Comparison of ENCODE assay signal across 8 cellular contexts in the genomic region with DNA sequence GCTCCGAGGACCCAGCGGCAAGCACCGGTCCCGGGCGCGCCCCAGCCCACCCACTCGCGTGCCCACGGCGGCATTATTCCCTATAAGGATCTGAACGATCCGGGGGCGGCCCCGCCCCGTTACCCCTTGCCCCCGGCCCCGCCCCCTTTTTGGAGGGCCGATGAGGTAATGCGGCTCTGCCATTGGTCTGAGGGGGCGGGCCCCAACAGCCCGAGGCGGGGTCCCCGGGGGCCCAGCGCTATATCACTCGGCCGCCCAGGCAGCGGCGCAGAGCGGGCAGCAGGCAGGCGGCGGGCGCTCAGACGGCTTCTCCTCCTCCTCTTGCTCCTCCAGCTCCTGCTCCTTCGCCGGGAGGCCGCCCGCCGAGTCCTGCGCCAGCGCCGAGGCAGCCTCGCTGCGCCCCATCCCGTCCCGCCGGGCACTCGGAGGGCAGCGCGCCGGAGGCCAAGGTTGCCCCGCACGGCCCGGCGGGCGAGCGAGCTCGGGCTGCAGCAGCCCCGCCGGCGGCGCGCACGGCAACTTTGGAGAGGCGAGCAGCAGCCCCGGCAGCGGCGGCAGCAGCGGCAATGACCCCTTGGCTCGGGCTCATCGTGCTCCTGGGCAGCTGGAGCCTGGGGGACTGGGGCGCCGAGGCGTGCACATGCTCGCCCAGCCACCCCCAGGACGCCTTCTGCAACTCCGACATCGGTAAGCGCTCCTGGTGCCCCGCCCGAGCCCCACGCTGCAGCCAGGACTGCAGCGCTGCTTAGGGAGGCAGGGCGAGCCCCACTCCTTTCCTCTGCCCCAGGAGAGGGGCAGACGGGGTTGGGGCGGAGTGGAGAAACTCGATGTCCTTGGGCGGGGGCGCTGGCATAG. TPM values are rescaled to one million over a fixed set of nuclear protein-coding genes. Genes with fewer than 3 reads are reported as not detected.
DNase-seq lines count a peak whose midpoint lies in the region; ATAC-seq and TF ChIP-seq lines count a peak whose summit lies in the region.

A gene (plus strand): TSS at position 270 of the 855 bp plus-strand sequence. CDS start 297 bp downstream, at position 567.

- peak; percentile 8 for DNase-seq in activated CD8-positive, alpha-beta T cell treated with anti-CD3 and anti-CD28 coated beads for 36 hours
- no peak for DNase-seq in activated CD8-positive, alpha-beta T cell treated with anti-CD3 and anti-CD28 coated beads, Interleukin-2, amount 10 ng/mL, durations not matched to agents 7 days and 5 days
- DNase-seq in activated naive CD8-positive, alpha-beta T cell treated with anti-CD3 and anti-CD28 coated beads, Interleukin-2, amount 50 U/mL, for 24 hours, result no peak
- DNase-seq in Right ventricle myocardium superior, result peak; percentile 96
- peak in 43 of 56 donors; percentile 15 to 83 (median 48) for DNase-seq in nucleus accumbens (lab: John Stamatoyannopoulos, UW)
- no peak for DNase-seq in T-helper 2 cell treated with Interferon-gamma antibody and Interleukin-4, amounts not matched to agents 5 μg/mL and 100 μg/mL, for 36 hours (ENCODE audit: low spot score)
- DNase-seq in NCI-H2171 treated with DMSO at 0.1 percent for 48 hours (lab: John Stamatoyannopoulos, UW), result no peak

- no peak within 1 kb of the TSS for H3K4me3 Mint-ChIP-seq in activated CD8-positive, alpha-beta T cell treated with anti-CD3 and anti-CD28 coated beads for 36 hours
- no peak within 1 kb of the TSS for H3K4me3 Mint-ChIP-seq in activated CD8-positive, alpha-beta T cell treated with anti-CD3 and anti-CD28 coated beads, Interleukin-2, amount 10 ng/mL, durations not matched to agents 7 days and 5 days
- H3K4me3 Mint-ChIP-seq in activated naive CD8-positive, alpha-beta T cell treated with anti-CD3 and anti-CD28 coated beads, Interleukin-2, amount 50 U/mL, for 24 hours, result peak within 1 kb of the TSS; percentile 41
- no peak within 1 kb of the TSS for H3K4me3 Mint-ChIP-seq in T-helper 2 cell treated with Interferon-gamma antibody and Interleukin-4, amounts not matched to agents 5 μg/mL and 100 μg/mL, for 36 hours

- H3K27ac Mint-ChIP-seq in activated CD8-positive, alpha-beta T cell treated with anti-CD3 and anti-CD28 coated beads for 36 hours, result no peak within 1 kb of the TSS
- no peak within 1 kb of the TSS for H3K27ac Mint-ChIP-seq in activated CD8-positive, alpha-beta T cell treated with anti-CD3 and anti-CD28 coated beads, Interleukin-2, amount 10 ng/mL, durations not matched to agents 7 days and 5 days
- H3K27ac Mint-ChIP-seq in activated naive CD8-positive, alpha-beta T cell treated with anti-CD3 and anti-CD28 coated beads, Interleukin-2, amount 50 U/mL, for 24 hours, result no peak within 1 kb of the TSS
- no peak within 1 kb of the TSS for H3K27ac Mint-ChIP-seq in T-helper 2 cell treated with Interferon-gamma antibody and Interleukin-4, amounts not matched to agents 5 μg/mL and 100 μg/mL, for 36 hours

- TF ChIP-seq CTCF in activated CD8-positive, alpha-beta T cell treated with anti-CD3 and anti-CD28 coated beads for 36 hours (IDR thresholded peaks at IDR 0.05), result no peak

- H3K36me3 Mint-ChIP-seq in activated CD8-positive, alpha-beta T cell treated with anti-CD3 and anti-CD28 coated beads for 36 hours (ENCODE audit: low read depth), result no peaks in the 10 kb centered on the region
- no peaks in the 10 kb centered on the region for H3K36me3 Mint-ChIP-seq in activated CD8-positive, alpha-beta T cell treated with anti-CD3 and anti-CD28 coated beads, Interleukin-2, amount 10 ng/mL, durations not matched to agents 7 days and 5 days (ENCODE audit: low read depth)
- H3K36me3 Mint-ChIP-seq in activated naive CD8-positive, alpha-beta T cell treated with anti-CD3 and anti-CD28 coated beads, Interleukin-2, amount 50 U/mL, for 24 hours (ENCODE audit: low read depth), result no peaks in the 10 kb centered on the region
- no peaks in the 10 kb centered on the region for H3K36me3 Mint-ChIP-seq in T-helper 2 cell treated with Interferon-gamma antibody and Interleukin-4, amounts not matched to agents 5 μg/mL and 100 μg/mL, for 36 hours (ENCODE audit: low read depth)

- CTCF ChIA-PET in activated CD8-positive, alpha-beta T cell treated with anti-CD3 and anti-CD28 coated beads for 36 hours (lab: Charles Lee), result interaction anchor here (1.2 to 1.4 kb wide), 2 partner anchors 141 to 184 kb away, joined by 3 read pairs; no protein-coding TSS in a partner anchor
- CTCF ChIA-PET in activated CD8-positive, alpha-beta T cell treated with anti-CD3 and anti-CD28 coated beads, Interleukin-2, amount 10 ng/mL, durations not matched to agents 7 days and 5 days (lab: Charles Lee), result interaction anchor here (7.1 kb wide), 1 partner anchor 141 kb away, joined by 163 read pairs; no protein-coding TSS in a partner anchor

- H3K27me3 Mint-ChIP-seq in activated CD8-positive, alpha-beta T cell treated with anti-CD3 and anti-CD28 coated beads for 36 hours, result peaks cover 43% of the 10 kb centered on the region
- H3K27me3 Mint-ChIP-seq in activated CD8-positive, alpha-beta T cell treated with anti-CD3 and anti-CD28 coated beads, Interleukin-2, amount 10 ng/mL, durations not matched to agents 7 days and 5 days (ENCODE audit: low read depth), result peaks cover 46% of the 10 kb centered on the region
- H3K27me3 Mint-ChIP-seq in activated naive CD8-positive, alpha-beta T cell treated with anti-CD3 and anti-CD28 coated beads, Interleukin-2, amount 50 U/mL, for 24 hours, result peaks cover 57% of the 10 kb centered on the region
- H3K27me3 Mint-ChIP-seq in T-helper 2 cell treated with Interferon-gamma antibody and Interleukin-4, amounts not matched to agents 5 μg/mL and 100 μg/mL, for 36 hours (ENCODE audit: low read depth), result peaks cover 56% of the 10 kb centered on the region

- peak; percentile 38 for ATAC-seq in activated CD8-positive, alpha-beta T cell treated with anti-CD3 and anti-CD28 coated beads for 36 hours
- no peak for ATAC-seq in activated CD8-positive, alpha-beta T cell treated with anti-CD3 and anti-CD28 coated beads, Interleukin-2, amount 10 ng/mL, durations not matched to agents 7 days and 5 days
- peak; percentile 20 for ATAC-seq in activated naive CD8-positive, alpha-beta T cell treated with anti-CD3 and anti-CD28 coated beads, Interleukin-2, amount 50 U/mL, for 24 hours
- ATAC-seq in Right ventricle myocardium superior (ENCODE audit: poor library complexity) (peak; percentile 87), HG02763 (IDR thresholded peaks at IDR 0.05; ENCODE audit: unreplicated experiment) (no peak)

- intact Hi-C loops in activated CD8-positive, alpha-beta T cell treated with anti-CD3 and anti-CD28 coated beads for 36 hours (cut with micrococcal nuclease), result no loop called here
- intact Hi-C loops in Right ventricle myocardium superior (cut with DNase I), result loop anchor here (5.0 kb wide), 1 partner anchor 186 kb away; no protein-coding TSS in a partner anchor

- POLR2A ChIA-PET in activated CD8-positive, alpha-beta T cell treated with anti-CD3 and anti-CD28 coated beads for 36 hours (lab: Charles Lee), result no interaction called here
- POLR2A ChIA-PET in activated CD8-positive, alpha-beta T cell treated with anti-CD3 and anti-CD28 coated beads, Interleukin-2, amount 10 ng/mL, durations not matched to agents 7 days and 5 days (lab: Charles Lee), result no interaction called here

- no peaks in the 10 kb centered on the region for H3K9me3 Mint-ChIP-seq in activated CD8-positive, alpha-beta T cell treated with anti-CD3 and anti-CD28 coated beads for 36 hours
- H3K9me3 Mint-ChIP-seq in activated CD8-positive, alpha-beta T cell treated with anti-CD3 and anti-CD28 coated beads, Interleukin-2, amount 10 ng/mL, durations not matched to agents 7 days and 5 days (ENCODE audit: insufficient read depth), result no peaks in the 10 kb centered on the region
- no peaks in the 10 kb centered on the region for H3K9me3 Mint-ChIP-seq in activated naive CD8-positive, alpha-beta T cell treated with anti-CD3 and anti-CD28 coated beads, Interleukin-2, amount 50 U/mL, for 24 hours
- no peaks in the 10 kb centered on the region for H3K9me3 Mint-ChIP-seq in T-helper 2 cell treated with Interferon-gamma antibody and Interleukin-4, amounts not matched to agents 5 μg/mL and 100 μg/mL, for 36 hours

- peaks cover 4% of the 10 kb centered on the region for H3K4me1 Mint-ChIP-seq in activated CD8-positive, alpha-beta T cell treated with anti-CD3 and anti-CD28 coated beads for 36 hours (ENCODE audit: low read depth)
- H3K4me1 Mint-ChIP-seq in activated CD8-positive, alpha-beta T cell treated with anti-CD3 and anti-CD28 coated beads, Interleukin-2, amount 10 ng/mL, durations not matched to agents 7 days and 5 days (ENCODE audit: low read depth), result peaks cover 4% of the 10 kb centered on the region
- peaks cover 6% of the 10 kb centered on the region for H3K4me1 Mint-ChIP-seq in activated naive CD8-positive, alpha-beta T cell treated with anti-CD3 and anti-CD28 coated beads, Interleukin-2, amount 50 U/mL, for 24 hours
- no peaks in the 10 kb centered on the region for H3K4me1 Mint-ChIP-seq in T-helper 2 cell treated with Interferon-gamma antibody and Interleukin-4, amounts not matched to agents 5 μg/mL and 100 μg/mL, for 36 hours (ENCODE audit: low read depth)

RNA-seq across cellular contexts. Expression of the gene that starts here (rescaled TPM):
- under 1 TPM; 0.07 TPM for total RNA-seq in activated CD8-positive, alpha-beta T cell treated with anti-CD3 and anti-CD28 coated beads for 36 hours
- not detected for total RNA-seq in activated CD8-positive, alpha-beta T cell treated with anti-CD3 and anti-CD28 coated beads, Interleukin-2, amount 10 ng/mL, durations not matched to agents 7 days and 5 days
- total RNA-seq in Right ventricle myocardium superior, result 266 TPM

Comparison
In these comparisons a context has a peak if more than half of its experiments do, and no peak if none do; other contexts are left out.
1. RNA of the gene that starts here (total RNA-seq): 266 TPM in Right ventricle myocardium superior (single experiment); 0.07 TPM in activated CD8-positive, alpha-beta T cell treated with anti-CD3 and anti-CD28 coated beads for 36 hours and not detected in activated CD8-positive, alpha-beta T cell treated with anti-CD3 and anti-CD28 coated beads, Interleukin-2, amount 10 ng/mL, durations not matched to agents 7 days and 5 days; every median in the first group is over 100 times any median in the second.
2. Peak in DNase-seq and ATAC-seq in activated CD8-positive, alpha-beta T cell treated with anti-CD3 and anti-CD28 coated beads for 36 hours; RNA of the gene not detected or under 1 TPM.
3. ATAC-seq: peak in activated naive CD8-positive, alpha-beta T cell treated with anti-CD3 and anti-CD28 coated beads, Interleukin-2, amount 50 U/mL, for 24 hours (single experiment) and Right ventricle myocardium superior (single experiment); none in activated CD8-positive, alpha-beta T cell treated with anti-CD3 and anti-CD28 coated beads, Interleukin-2, amount 10 ng/mL, durations not matched to agents 7 days and 5 days (single experiment) and HG02763 (single experiment).
4. DNase-seq: peak in Right ventricle myocardium superior (single experiment) and nucleus accumbens (43 of 56); none in activated CD8-positive, alpha-beta T cell treated with anti-CD3 and anti-CD28 coated beads, Interleukin-2, amount 10 ng/mL, durations not matched to agents 7 days and 5 days (single experiment), activated naive CD8-positive, alpha-beta T cell treated with anti-CD3 and anti-CD28 coated beads, Interleukin-2, amount 50 U/mL, for 24 hours (single experiment), T-helper 2 cell treated with Interferon-gamma antibody and Interleukin-4, amounts not matched to agents 5 μg/mL and 100 μg/mL, for 36 hours (single experiment) and NCI-H2171 treated with DMSO at 0.1 percent for 48 hours (single experiment).